15 cellular contexts compared by ENCODE assay signal in the genomic region with DNA sequence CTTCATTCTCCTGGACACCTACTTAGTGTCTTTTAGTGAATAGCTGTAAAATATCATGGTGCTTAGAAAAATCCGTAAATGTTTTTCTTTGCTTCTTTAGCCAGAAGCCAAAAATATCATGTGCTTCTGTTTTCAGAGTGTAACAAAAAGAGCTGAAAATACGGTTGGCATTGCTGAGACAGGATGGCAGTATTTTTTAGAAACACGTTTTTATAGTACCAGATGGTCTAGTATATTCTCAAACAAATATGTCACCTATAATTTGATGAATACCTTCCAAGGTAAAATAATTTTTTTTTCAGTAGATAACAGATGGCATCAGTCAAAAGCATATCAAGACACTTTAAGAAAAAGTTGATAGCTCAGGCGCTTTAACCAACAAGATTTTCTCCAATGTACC.
DNase-seq lines count a peak whose midpoint lies in the region; ATAC-seq and TF ChIP-seq lines count a peak whose summit lies in the region.
"Had no signal": no experiment of that assay in that cellular context is flagged by ENCODE, and none has a peak within 500 bp of the region (broad histone marks: within the 10 kb centered on the region; RNA-seq: fewer than 3 reads in every experiment).

No MANE protein-coding gene starts in this region.

- no peak overlapping the region for H3K4me3 Mint-ChIP-seq in osteocyte (ENCODE audit: unreplicated experiment)
- H3K4me3 Mint-ChIP-seq: CD14-positive monocyte; CD8-positive, alpha-beta T cell had no signal

- no peak for ATAC-seq in activated naive CD4-positive, alpha-beta T cell treated with anti-CD3 and anti-CD28 coated beads, Interleukin-2, amount 50 U/mL, for 72 hours
- ATAC-seq: CD8-positive, alpha-beta T cell; GM12878; HCT116 had no signal

- peaks cover 5% of the 10 kb centered on the region for H3K9me3 Mint-ChIP-seq in osteocyte (ENCODE audit: unreplicated experiment)
- no peaks in the 10 kb centered on the region for H3K9me3 Mint-ChIP-seq in activated naive CD4-positive, alpha-beta T cell treated with anti-CD3 and anti-CD28 coated beads, Interleukin-2, amount 50 U/mL, for 72 hours
- H3K9me3 Mint-ChIP-seq: CD8-positive, alpha-beta T cell had no signal

- H3K36me3 Mint-ChIP-seq in osteocyte (ENCODE audit: unreplicated experiment) = no peaks in the 10 kb centered on the region
- no peaks in the 10 kb centered on the region for H3K36me3 Mint-ChIP-seq in activated naive CD4-positive, alpha-beta T cell treated with anti-CD3 and anti-CD28 coated beads, Interleukin-2, amount 50 U/mL, for 72 hours
- H3K36me3 Mint-ChIP-seq: CD14-positive monocyte; CD8-positive, alpha-beta T cell had no signal

- H3K4me1 Mint-ChIP-seq in osteocyte (ENCODE audit: unreplicated experiment) = peaks cover 45% of the 10 kb centered on the region
- H3K4me1 Mint-ChIP-seq: CD14-positive monocyte had no signal

- H3K27me3 Mint-ChIP-seq in osteocyte (ENCODE audit: unreplicated experiment) = no peaks in the 10 kb centered on the region

- no peak for TF ChIP-seq CTCF in osteocyte (IDR thresholded peaks at IDR 0.05)

- peak overlapping the region; percentile 28 for H3K27ac Mint-ChIP-seq in osteocyte (ENCODE audit: unreplicated experiment)
- no peak overlapping the region for H3K27ac Mint-ChIP-seq in activated naive CD4-positive, alpha-beta T cell treated with anti-CD3 and anti-CD28 coated beads, Interleukin-2, amount 50 U/mL, for 72 hours
- H3K27ac Mint-ChIP-seq: CD14-positive monocyte; CD8-positive, alpha-beta T cell had no signal

- DNase-seq in DMS 273 (lab: John Stamatoyannopoulos, UW; ENCODE audit: unreplicated experiment) (peak; percentile 37), NCI-H1694 (lab: John Stamatoyannopoulos, UW) (peak; percentile 82), NCI-H69 (lab: John Stamatoyannopoulos, UW) (peak; percentile 46), osteocyte (ENCODE audit: extremely low spot score, unreplicated experiment) (no peak)
- no peak for DNase-seq in activated naive CD4-positive, alpha-beta T cell treated with anti-CD3 and anti-CD28 coated beads, Interleukin-2, amount 50 U/mL, for 72 hours (ENCODE audit: low spot score in 2 of 2)
- DNase-seq in activated effector memory CD4-positive, alpha-beta T cell treated with anti-CD3 and anti-CD28 coated beads, Interleukin-2, amount 50 U/mL, for 16 hours = no peak
- no peak for DNase-seq in activated CD4-positive, alpha-beta T cell treated with anti-CD3 and anti-CD28 coated beads for 48 hours
- DNase-seq: CD8-positive, alpha-beta T cell; COR-L47; DMS53; GM23248; IMR-90 had no signal

Comparison
In these comparisons a context has a peak if more than half of its experiments do, and no peak if none do; other contexts are left out.
1. DNase-seq: peak in DMS 273 (single experiment), NCI-H1694 (single experiment) and NCI-H69 (single experiment); none in osteocyte (single experiment), activated naive CD4-positive, alpha-beta T cell treated with anti-CD3 and anti-CD28 coated beads, Interleukin-2, amount 50 U/mL, for 72 hours (0 of 2), activated effector memory CD4-positive, alpha-beta T cell treated with anti-CD3 and anti-CD28 coated beads, Interleukin-2, amount 50 U/mL, for 16 hours (single experiment) and activated CD4-positive, alpha-beta T cell treated with anti-CD3 and anti-CD28 coated beads for 48 hours (single experiment).